Comparison of ENCODE assay signal across 24 cellular contexts in genomic region chr11:120698918-120699317, GRCh38.
"Had no signal": no experiment of that assay in that cellular context is flagged by ENCODE, and none has a peak within 500 bp of the region (broad histone marks: within the 10 kb centered on the region; RNA-seq: fewer than 3 reads in every experiment).

No MANE protein-coding gene starts in this region.

- H3K27me3 ChIP-seq: gastroesophageal sphincter, pancreas, right atrium auricular region, upper lobe of left lung had no signal

- ATAC-seq: activated CD8-positive, alpha-beta memory T cell treated with anti-CD3 and anti-CD28 coated beads, Interleukin-2, amount 10 ng/mL, durations not matched to agents 7 days and 5 days; activated CD8-positive, alpha-beta T cell treated with anti-CD3 and anti-CD28 coated beads for 36 hours; gastroesophageal sphincter; natural killer cell treated with Interleukin-12 subunit alpha and Interleukin-12 subunit beta and Interleukin-15 and Interleukin-18, amount 100 ng/mL, for 72 hours; pancreas; psoas muscle; stimulated activated naive CD8-positive, alpha-beta T cell treated with anti-CD3 and anti-CD28 coated beads, Interleukin-15, Interleukin-2, amounts not matched to agents 100 U/mL and 50 U/mL, for 24 hours had no signal

- FAIRE-seq: bronchial epithelial cell, pancreas had no signal

- H3K9me3 Mint-ChIP-seq: activated CD4-positive, alpha-beta T cell treated with anti-CD3 and anti-CD28 coated beads, Interleukin-2, amount 10 ng/mL, durations not matched to agents 7 days and 5 days; activated CD8-positive, alpha-beta T cell treated with anti-CD3 and anti-CD28 coated beads for 36 hours; activated naive CD4-positive, alpha-beta T cell treated with anti-CD3 and anti-CD28 coated beads, Interleukin-2, amount 10 ng/mL, durations not matched to agents 7 days and 5 days; natural killer cell treated with Interleukin-12 subunit alpha and Interleukin-12 subunit beta and Interleukin-15 and Interleukin-18, amount 100 ng/mL, for 72 hours had no signal

- H3K4me3 ChIP-seq: coronary artery, esophagus squamous epithelium, gastroesophageal sphincter, pancreas, psoas muscle, right atrium auricular region, upper lobe of left lung had no signal

- H3K4me1 Mint-ChIP-seq: activated CD4-positive, alpha-beta T cell treated with anti-CD3 and anti-CD28 coated beads, Interleukin-2, amount 10 ng/mL, durations not matched to agents 7 days and 5 days; activated CD8-positive, alpha-beta memory T cell treated with anti-CD3 and anti-CD28 coated beads, Interleukin-2, amount 10 ng/mL, durations not matched to agents 7 days and 5 days; activated naive CD4-positive, alpha-beta T cell treated with anti-CD3 and anti-CD28 coated beads, Interleukin-2, amount 10 ng/mL, durations not matched to agents 7 days and 5 days had no signal

- H3K27me3 Mint-ChIP-seq: activated CD4-positive, alpha-beta T cell treated with anti-CD3 and anti-CD28 coated beads, Interleukin-2, amount 10 ng/mL, durations not matched to agents 7 days and 5 days; activated naive CD4-positive, alpha-beta T cell treated with anti-CD3 and anti-CD28 coated beads, Interleukin-2, amount 10 ng/mL, durations not matched to agents 7 days and 5 days had no signal

- H3K27ac ChIP-seq: coronary artery, esophagus squamous epithelium, gastroesophageal sphincter, pancreas, psoas muscle, right atrium auricular region, upper lobe of left lung, VCaP had no signal

- H3K36me3 ChIP-seq: esophagus squamous epithelium, gastroesophageal sphincter, pancreas, right atrium auricular region, upper lobe of left lung had no signal

- H3K27ac Mint-ChIP-seq: activated CD4-positive, alpha-beta T cell treated with anti-CD3 and anti-CD28 coated beads, Interleukin-2, amount 10 ng/mL, durations not matched to agents 7 days and 5 days; activated CD8-positive, alpha-beta memory T cell treated with anti-CD3 and anti-CD28 coated beads, Interleukin-2, amount 10 ng/mL, durations not matched to agents 7 days and 5 days; activated CD8-positive, alpha-beta T cell treated with anti-CD3 and anti-CD28 coated beads for 36 hours; activated naive CD4-positive, alpha-beta T cell treated with anti-CD3 and anti-CD28 coated beads, Interleukin-2, amount 10 ng/mL, durations not matched to agents 7 days and 5 days had no signal

- DNase-seq: activated CD4-positive, alpha-beta T cell treated with anti-CD3 and anti-CD28 coated beads, Interleukin-2, amount 10 ng/mL, durations not matched to agents 7 days and 5 days; activated CD4-positive, CD25-positive, alpha-beta regulatory T cell treated with anti-CD3 and anti-CD28 coated beads, Interleukin-2, amount 50 U/mL, for 72 hours; activated CD8-positive, alpha-beta memory T cell treated with anti-CD3 and anti-CD28 coated beads, Interleukin-2, amount 10 ng/mL, durations not matched to agents 7 days and 5 days; activated CD8-positive, alpha-beta T cell treated with anti-CD3 and anti-CD28 coated beads for 36 hours; activated effector memory CD4-positive, alpha-beta T cell treated with anti-CD3 and anti-CD28 coated beads, Interleukin-2, amount 50 U/mL, for 16 hours; activated naive CD4-positive, alpha-beta T cell treated with anti-CD3 and anti-CD28 coated beads, Interleukin-2, amount 10 ng/mL, durations not matched to agents 7 days and 5 days; activated T-cell treated with anti-CD3 and anti-CD28 coated beads for 4 hours; amygdala; cerebellar nuclear complex; esophagus squamous epithelium; head of caudate nucleus; hypothalamus; midbrain; pancreas; psoas muscle; stimulated activated CD4-positive, alpha-beta T cell treated with anti-CD3 and anti-CD28 coated beads, Interleukin-4, amount 100 ng/mL, for 24 hours; stimulated activated naive CD8-positive, alpha-beta T cell treated with anti-CD3 and anti-CD28 coated beads, Interleukin-15, Interleukin-2, amounts not matched to agents 100 U/mL and 50 U/mL, for 24 hours; upper lobe of left lung had no signal

- H3K4me3 Mint-ChIP-seq: activated CD4-positive, alpha-beta T cell treated with anti-CD3 and anti-CD28 coated beads, Interleukin-2, amount 10 ng/mL, durations not matched to agents 7 days and 5 days; activated CD8-positive, alpha-beta memory T cell treated with anti-CD3 and anti-CD28 coated beads, Interleukin-2, amount 10 ng/mL, durations not matched to agents 7 days and 5 days; activated CD8-positive, alpha-beta T cell treated with anti-CD3 and anti-CD28 coated beads for 36 hours; activated naive CD4-positive, alpha-beta T cell treated with anti-CD3 and anti-CD28 coated beads, Interleukin-2, amount 10 ng/mL, durations not matched to agents 7 days and 5 days; natural killer cell treated with Interleukin-12 subunit alpha and Interleukin-12 subunit beta and Interleukin-15 and Interleukin-18, amount 100 ng/mL, for 72 hours had no signal

- H3K4me1 ChIP-seq: esophagus squamous epithelium, gastroesophageal sphincter, pancreas, psoas muscle, right atrium auricular region, upper lobe of left lung had no signal

- H3K36me3 Mint-ChIP-seq: activated CD8-positive, alpha-beta memory T cell treated with anti-CD3 and anti-CD28 coated beads, Interleukin-2, amount 10 ng/mL, durations not matched to agents 7 days and 5 days; activated naive CD4-positive, alpha-beta T cell treated with anti-CD3 and anti-CD28 coated beads, Interleukin-2, amount 10 ng/mL, durations not matched to agents 7 days and 5 days; natural killer cell treated with Interleukin-12 subunit alpha and Interleukin-12 subunit beta and Interleukin-15 and Interleukin-18, amount 100 ng/mL, for 72 hours had no signal

- H3K9me3 ChIP-seq: esophagus squamous epithelium, gastroesophageal sphincter, pancreas, psoas muscle, right atrium auricular region, upper lobe of left lung had no signal
